In genomic region chr14:69674546-69675245, GRCh38 we compare ENCODE assay signal across 11 cellular contexts.
DNase-seq lines count a peak whose midpoint lies in the region; ATAC-seq lines count a peak whose summit lies in the region.
"Had no signal": no experiment of that assay in that cellular context is flagged by ENCODE, and none has a peak within 500 bp of the region (broad histone marks: within the 10 kb centered on the region; RNA-seq: fewer than 3 reads in every experiment).

No MANE protein-coding gene starts in this region.

- H3K9me3 ChIP-seq in muscle layer of duodenum (ENCODE audit: control insufficient read depth in 1 of 2, low read length in 2 of 2) = no peaks in the 10 kb centered on the region
- no peaks in the 10 kb centered on the region for H3K9me3 ChIP-seq in thymus (ENCODE audit: control insufficient read depth)

- H3K36me3 ChIP-seq in muscle layer of duodenum (ENCODE audit: control insufficient read depth in 1 of 2, insufficient read depth in 2 of 2, low read length in 2 of 2) (no peaks in the 10 kb centered on the region), thymus (ENCODE audit: control insufficient read depth, insufficient read depth) (no peaks in the 10 kb centered on the region)

- peak overlapping the region; percentile 53 for H3K4me3 Mint-ChIP-seq in activated naive CD8-positive, alpha-beta T cell treated with anti-CD3 and anti-CD28 coated beads, Interleukin-2, amount 50 U/mL, for 24 hours

- 88% methylated on average over 3 of the region's 3 CpGs for WGBS in thymus

- no peaks in the 10 kb centered on the region for H3K27me3 Mint-ChIP-seq in activated naive CD8-positive, alpha-beta T cell treated with anti-CD3 and anti-CD28 coated beads, Interleukin-2, amount 50 U/mL, for 24 hours

- DNase-seq in activated CD4-positive, CD25-positive, alpha-beta regulatory T cell (lab: John Stamatoyannopoulos, UW) = no peak
- DNase-seq in activated naive CD8-positive, alpha-beta T cell treated with anti-CD3 and anti-CD28 coated beads, Interleukin-2, amount 50 U/mL, for 24 hours = no peak
- DNase-seq in NCI-H128 (lab: John Stamatoyannopoulos, UW; ENCODE audit: unreplicated experiment) = no peak
- DNase-seq: activated CD4-positive, CD25-positive, alpha-beta regulatory T cell treated with anti-CD3 and anti-CD28 coated beads, Interleukin-2, amount 50 U/mL, for 72 hours; OCI-M1 had no signal

- no peaks in the 10 kb centered on the region for H3K27me3 ChIP-seq in muscle layer of duodenum (ENCODE audit: low read depth, low read length)
- no peaks in the 10 kb centered on the region for H3K27me3 ChIP-seq in thymus (ENCODE audit: control insufficient read depth, insufficient read depth)
- H3K27me3 ChIP-seq: hepatocyte had no signal

- H3K4me1 ChIP-seq in muscle layer of duodenum (ENCODE audit: control insufficient read depth in 1 of 2, insufficient read depth in 2 of 2, low read length in 2 of 2) = peaks cover 23 to 27% of the 10 kb centered on the region in 2 donors
- H3K4me1 ChIP-seq in thymus (ENCODE audit: control insufficient read depth, insufficient read depth, low read length) = peaks cover 19% of the 10 kb centered on the region

- H3K27ac ChIP-seq in muscle layer of duodenum (ENCODE audit: low read length) (peak overlapping the region; percentile 33), thymus (ENCODE audit: low read depth) (peak overlapping the region; percentile 64)
- H3K27ac ChIP-seq: hepatocyte had no signal

- no peak overlapping the region for H3K4me3 ChIP-seq in muscle layer of duodenum (ENCODE audit: low read depth in 1 of 2, low read length in 2 of 2)
- no peak overlapping the region for H3K4me3 ChIP-seq in thymus (ENCODE audit: low read length)
- H3K4me3 ChIP-seq: hepatocyte had no signal

- H3K9me3 Mint-ChIP-seq in activated naive CD8-positive, alpha-beta T cell treated with anti-CD3 and anti-CD28 coated beads, Interleukin-2, amount 50 U/mL, for 24 hours = no peaks in the 10 kb centered on the region

- H3K27ac Mint-ChIP-seq in activated naive CD8-positive, alpha-beta T cell treated with anti-CD3 and anti-CD28 coated beads, Interleukin-2, amount 50 U/mL, for 24 hours = peak overlapping the region; percentile 98

- peaks cover 11% of the 10 kb centered on the region for H3K36me3 Mint-ChIP-seq in activated naive CD8-positive, alpha-beta T cell treated with anti-CD3 and anti-CD28 coated beads, Interleukin-2, amount 50 U/mL, for 24 hours (ENCODE audit: low read depth)

- H3K4me1 Mint-ChIP-seq in activated naive CD8-positive, alpha-beta T cell treated with anti-CD3 and anti-CD28 coated beads, Interleukin-2, amount 50 U/mL, for 24 hours = peaks cover 82% of the 10 kb centered on the region

- peak; percentile 23 to 32 for ATAC-seq in activated CD4-positive, CD25-positive, alpha-beta regulatory T cell treated with anti-CD3 and anti-CD28 coated beads, Interleukin-2, amount 50 U/mL, for 24 hours
- ATAC-seq in activated naive CD8-positive, alpha-beta T cell treated with anti-CD3 and anti-CD28 coated beads, Interleukin-2, amount 50 U/mL, for 24 hours = peak; percentile 41
- ATAC-seq in HG03175 (IDR thresholded peaks at IDR 0.05; ENCODE audit: unreplicated experiment) (no peak), GM21786 (IDR thresholded peaks at IDR 0.05; ENCODE audit: unreplicated experiment) (no peak)

Comparison
In these comparisons a context has a peak if more than half of its experiments do, and no peak if none do; other contexts are left out.
1. ATAC-seq: peak in activated CD4-positive, CD25-positive, alpha-beta regulatory T cell treated with anti-CD3 and anti-CD28 coated beads, Interleukin-2, amount 50 U/mL, for 24 hours (2 of 2) and activated naive CD8-positive, alpha-beta T cell treated with anti-CD3 and anti-CD28 coated beads, Interleukin-2, amount 50 U/mL, for 24 hours (single experiment); none in HG03175 (single experiment) and GM21786 (single experiment).